21 cellular contexts compared by ENCODE assay signal in genomic region chr3:61812085-61812484, GRCh38.
DNase-seq lines count a peak whose midpoint lies in the region; ATAC-seq and TF ChIP-seq lines count a peak whose summit lies in the region.
"Had no signal": no experiment of that assay in that cellular context is flagged by ENCODE, and none has a peak within 500 bp of the region (broad histone marks: within the 10 kb centered on the region; RNA-seq: fewer than 3 reads in every experiment).

No MANE protein-coding gene starts in this region.

- POLR2A ChIA-PET in WTC11 (lab: Charles Lee), result no interaction called here

- no peak for TF ChIP-seq POLR2A in heart left ventricle (IDR thresholded peaks at IDR 0.05)

- 73 to 82% (median 76%) methylated on average over 4 of the region's 4 CpGs for WGBS in heart left ventricle, 4 donors
- WGBS in smooth muscle cell (ENCODE audit: low lambda C conversion rate), result 82% methylated on average over 4 of the region's 4 CpGs

- CTCF ChIA-PET in WTC11 (lab: Charles Lee), result no interaction called here

- DNase-seq in heart left ventricle (no peak), Right ventricle myocardium inferior (ENCODE audit: missing footprints) (no peak), right atrium auricular region (ENCODE audit: low spot score) (no peak), left cardiac atrium (no peak), WTC11 (ENCODE audit: low spot score) (no peak), smooth muscle cell (lab: John Stamatoyannopoulos, UW; ENCODE audit: unreplicated experiment) (no peak)
- DNase-seq: Caco-2; CD4-positive, CD25-positive, alpha-beta regulatory T cell; CD8-positive, alpha-beta T cell; DMS153; DND-41; GM23248; H9 had no signal

- no peak overlapping the region for H3K4me3 Mint-ChIP-seq in WTC11
- H3K4me3 Mint-ChIP-seq: B cell; CD4-positive, CD25-positive, alpha-beta regulatory T cell; CD8-positive, alpha-beta T cell; H9; HFFc6 had no signal

- H3K4me2 ChIP-seq in smooth muscle cell, result peak overlapping the region; percentile 18
- H3K4me2 ChIP-seq: BLaER1 had no signal

- H3K9me3 ChIP-seq in heart left ventricle (no peaks in the 10 kb centered on the region), right atrium auricular region (no peaks in the 10 kb centered on the region), smooth muscle cell (replicated peaks; ENCODE audit: low read depth) (no peaks in the 10 kb centered on the region)
- H3K9me3 ChIP-seq: BLaER1, Caco-2 had no signal

- H3K9ac ChIP-seq in smooth muscle cell (ENCODE audit: low read depth), result no peak overlapping the region
- H3K9ac ChIP-seq: BLaER1, GM23248 had no signal

- no peaks in the 10 kb centered on the region for H3K27me3 Mint-ChIP-seq in WTC11 (ENCODE audit: low read depth)
- H3K27me3 Mint-ChIP-seq: B cell had no signal

- no peaks in the 10 kb centered on the region for H3K9me3 Mint-ChIP-seq in WTC11
- H3K9me3 Mint-ChIP-seq: CD8-positive, alpha-beta T cell; H9; HFFc6 had no signal

- H3K36me3 ChIP-seq in heart left ventricle, result no peaks in the 10 kb centered on the region
- H3K36me3 ChIP-seq in right atrium auricular region, result no peaks in the 10 kb centered on the region
- H3K36me3 ChIP-seq in smooth muscle cell (ENCODE audit: low read depth), result no peaks in the 10 kb centered on the region
- H3K36me3 ChIP-seq: BLaER1 had no signal

- H3K36me3 Mint-ChIP-seq in WTC11, result no peaks in the 10 kb centered on the region
- H3K36me3 Mint-ChIP-seq: CD4-positive, CD25-positive, alpha-beta regulatory T cell; CD8-positive, alpha-beta T cell had no signal

- no peaks in the 10 kb centered on the region for H3K27me3 ChIP-seq in heart left ventricle
- no peaks in the 10 kb centered on the region for H3K27me3 ChIP-seq in right atrium auricular region
- no peaks in the 10 kb centered on the region for H3K27me3 ChIP-seq in smooth muscle cell (ENCODE audit: low read depth)
- H3K27me3 ChIP-seq: BLaER1 had no signal

- H3K4me3 ChIP-seq in heart left ventricle (no peak overlapping the region), right atrium auricular region (no peak overlapping the region), smooth muscle cell (no peak overlapping the region)
- H3K4me3 ChIP-seq: BLaER1, GM23248 had no signal

- ATAC-seq in heart left ventricle (no peak), Right ventricle myocardium inferior (no peak), left cardiac atrium (no peak), WTC11 (no peak), GM18870 (IDR thresholded peaks at IDR 0.05; ENCODE audit: unreplicated experiment) (no peak)
- ATAC-seq in activated CD4-positive, CD25-positive, alpha-beta regulatory T cell treated with anti-CD3 and anti-CD28 coated beads, Interleukin-2, amount 50 U/mL, for 24 hours, result no peak
- ATAC-seq: CD8-positive, alpha-beta T cell; HCT116 had no signal

- H3K4me1 Mint-ChIP-seq in WTC11, result peaks cover 71% of the 10 kb centered on the region
- H3K4me1 Mint-ChIP-seq: B cell; CD4-positive, CD25-positive, alpha-beta regulatory T cell had no signal

- H3K27ac ChIP-seq in heart left ventricle, result peak overlapping the region in 10 of 12 donors; percentile 4 to 83 (median 74)
- H3K27ac ChIP-seq in right atrium auricular region, result peak overlapping the region; percentile 5 to 82
- H3K27ac ChIP-seq in smooth muscle cell (ENCODE audit: low read depth), result no peak overlapping the region
- H3K27ac ChIP-seq: 22Rv1, BLaER1, C4-2B, GM23248 had no signal

- H3K79me2 ChIP-seq in smooth muscle cell (ENCODE audit: low read depth), result peaks cover 12% of the 10 kb centered on the region

- no peak for TF ChIP-seq CTCF in heart left ventricle (IDR thresholded peaks at IDR 0.05)
- no peak for TF ChIP-seq CTCF in right atrium auricular region (IDR thresholded peaks at IDR 0.05)
- TF ChIP-seq CTCF in WTC11 (IDR thresholded peaks at IDR 0.05), result no peak
- TF ChIP-seq CTCF in smooth muscle cell (IDR thresholded peaks at IDR 0.05; ENCODE audit: borderline replicate concordance, insufficient read depth, poor library complexity, severe bottlenecking), result no peak

- no peak overlapping the region for H2AFZ ChIP-seq in smooth muscle cell (ENCODE audit: low read depth)
- H2AFZ ChIP-seq: GM23248 had no signal

- no peaks in the 10 kb centered on the region for H3F3A ChIP-seq in smooth muscle cell (ENCODE audit: low read depth)

- peak overlapping the region; percentile 42; the same call in 1 of the 2 replicates for H3K27ac Mint-ChIP-seq in WTC11
- H3K27ac Mint-ChIP-seq: B cell; CD4-positive, CD25-positive, alpha-beta regulatory T cell; CD8-positive, alpha-beta T cell had no signal

- peaks cover 94% of the 10 kb centered on the region for H4K20me1 ChIP-seq in smooth muscle cell (ENCODE audit: low read depth)
- H4K20me1 ChIP-seq: BLaER1 had no signal

- H3K4me1 ChIP-seq in heart left ventricle, result peaks cover 11 to 77% (median 58%) of the 10 kb centered on the region in 12 donors
- H3K4me1 ChIP-seq in right atrium auricular region, result peaks cover 0 to 70% of the 10 kb centered on the region in 2 donors
- H3K4me1 ChIP-seq in smooth muscle cell (ENCODE audit: low read depth), result peaks cover 22% of the 10 kb centered on the region
- H3K4me1 ChIP-seq: BLaER1, Caco-2 had no signal

- intact Hi-C loops in heart left ventricle (cut with DNase I) (loop anchor here in 3 of 10 donors (5.0 kb wide), 2 partner anchors 35 to 90 kb away; no protein-coding TSS in a partner anchor), Right ventricle myocardium inferior (cut with DNase I) (loop anchor here (5.0 kb wide), 1 partner anchor 235 kb away; no protein-coding TSS in a partner anchor), left cardiac atrium (cut with DNase I) (loop anchor here in 1 of 2 donors (5.0 kb wide), 1 partner anchor 35 kb away; no protein-coding TSS in a partner anchor)

TF ChIP-seq in WTC11, 78 proteins besides CTCF, POLR2A, EP300 and RAD21 (continues in another document):
- TF ChIP-seq, protein P1, sequence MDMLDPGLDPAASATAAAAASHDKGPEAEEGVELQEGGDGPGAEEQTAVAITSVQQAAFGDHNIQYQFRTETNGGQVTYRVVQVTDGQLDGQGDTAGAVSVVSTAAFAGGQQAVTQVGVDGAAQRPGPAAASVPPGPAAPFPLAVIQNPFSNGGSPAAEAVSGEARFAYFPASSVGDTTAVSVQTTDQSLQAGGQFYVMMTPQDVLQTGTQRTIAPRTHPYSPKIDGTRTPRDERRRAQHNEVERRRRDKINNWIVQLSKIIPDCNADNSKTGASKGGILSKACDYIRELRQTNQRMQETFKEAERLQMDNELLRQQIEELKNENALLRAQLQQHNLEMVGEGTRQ (CRISPR knock-in tag; IDR thresholded peaks at IDR 0.05), result no peak
- TF ChIP-seq TEAD4 (CRISPR knock-in tag; IDR thresholded peaks at IDR 0.05) (no peak), ESRRA (CRISPR knock-in tag; IDR thresholded peaks at IDR 0.05; ENCODE audit: borderline replicate concordance) (no peak), ZNF263 (CRISPR knock-in tag; IDR thresholded peaks at IDR 0.05; ENCODE audit: low read depth) (no peak), TP53 (CRISPR knock-in tag; IDR thresholded peaks at IDR 0.05) (no peak), FOXJ3 (CRISPR knock-in tag; IDR thresholded peaks at IDR 0.05; ENCODE audit: borderline replicate concordance) (no peak), IRF2 (CRISPR knock-in tag; IDR thresholded peaks at IDR 0.05; ENCODE audit: borderline replicate concordance, low read depth) (no peak), ZNF121 (CRISPR knock-in tag; IDR thresholded peaks at IDR 0.05) (no peak), PRRX2 (CRISPR knock-in tag; IDR thresholded peaks at IDR 0.05) (no peak), E2F1 (CRISPR knock-in tag; IDR thresholded peaks at IDR 0.05) (no peak), NR1H2 (CRISPR knock-in tag; IDR thresholded peaks at IDR 0.05) (no peak), SOX15 (CRISPR knock-in tag; IDR thresholded peaks at IDR 0.05) (no peak), JUN (CRISPR knock-in tag; IDR thresholded peaks at IDR 0.05) (no peak), CREM (CRISPR knock-in tag; IDR thresholded peaks at IDR 0.05) (no peak)
- TF ChIP-seq, protein P2, sequence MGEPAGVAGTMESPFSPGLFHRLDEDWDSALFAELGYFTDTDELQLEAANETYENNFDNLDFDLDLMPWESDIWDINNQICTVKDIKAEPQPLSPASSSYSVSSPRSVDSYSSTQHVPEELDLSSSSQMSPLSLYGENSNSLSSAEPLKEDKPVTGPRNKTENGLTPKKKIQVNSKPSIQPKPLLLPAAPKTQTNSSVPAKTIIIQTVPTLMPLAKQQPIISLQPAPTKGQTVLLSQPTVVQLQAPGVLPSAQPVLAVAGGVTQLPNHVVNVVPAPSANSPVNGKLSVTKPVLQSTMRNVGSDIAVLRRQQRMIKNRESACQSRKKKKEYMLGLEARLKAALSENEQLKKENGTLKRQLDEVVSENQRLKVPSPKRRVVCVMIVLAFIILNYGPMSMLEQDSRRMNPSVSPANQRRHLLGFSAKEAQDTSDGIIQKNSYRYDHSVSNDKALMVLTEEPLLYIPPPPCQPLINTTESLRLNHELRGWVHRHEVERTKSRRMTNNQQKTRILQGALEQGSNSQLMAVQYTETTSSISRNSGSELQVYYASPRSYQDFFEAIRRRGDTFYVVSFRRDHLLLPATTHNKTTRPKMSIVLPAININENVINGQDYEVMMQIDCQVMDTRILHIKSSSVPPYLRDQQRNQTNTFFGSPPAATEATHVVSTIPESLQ (CRISPR knock-in tag; IDR thresholded peaks at IDR 0.05), result no peak
- TF ChIP-seq, protein P3, sequence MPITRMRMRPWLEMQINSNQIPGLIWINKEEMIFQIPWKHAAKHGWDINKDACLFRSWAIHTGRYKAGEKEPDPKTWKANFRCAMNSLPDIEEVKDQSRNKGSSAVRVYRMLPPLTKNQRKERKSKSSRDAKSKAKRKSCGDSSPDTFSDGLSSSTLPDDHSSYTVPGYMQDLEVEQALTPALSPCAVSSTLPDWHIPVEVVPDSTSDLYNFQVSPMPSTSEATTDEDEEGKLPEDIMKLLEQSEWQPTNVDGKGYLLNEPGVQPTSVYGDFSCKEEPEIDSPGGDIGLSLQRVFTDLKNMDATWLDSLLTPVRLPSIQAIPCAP (CRISPR knock-in tag; IDR thresholded peaks at IDR 0.05), result no peak
